In the genomic region with DNA sequence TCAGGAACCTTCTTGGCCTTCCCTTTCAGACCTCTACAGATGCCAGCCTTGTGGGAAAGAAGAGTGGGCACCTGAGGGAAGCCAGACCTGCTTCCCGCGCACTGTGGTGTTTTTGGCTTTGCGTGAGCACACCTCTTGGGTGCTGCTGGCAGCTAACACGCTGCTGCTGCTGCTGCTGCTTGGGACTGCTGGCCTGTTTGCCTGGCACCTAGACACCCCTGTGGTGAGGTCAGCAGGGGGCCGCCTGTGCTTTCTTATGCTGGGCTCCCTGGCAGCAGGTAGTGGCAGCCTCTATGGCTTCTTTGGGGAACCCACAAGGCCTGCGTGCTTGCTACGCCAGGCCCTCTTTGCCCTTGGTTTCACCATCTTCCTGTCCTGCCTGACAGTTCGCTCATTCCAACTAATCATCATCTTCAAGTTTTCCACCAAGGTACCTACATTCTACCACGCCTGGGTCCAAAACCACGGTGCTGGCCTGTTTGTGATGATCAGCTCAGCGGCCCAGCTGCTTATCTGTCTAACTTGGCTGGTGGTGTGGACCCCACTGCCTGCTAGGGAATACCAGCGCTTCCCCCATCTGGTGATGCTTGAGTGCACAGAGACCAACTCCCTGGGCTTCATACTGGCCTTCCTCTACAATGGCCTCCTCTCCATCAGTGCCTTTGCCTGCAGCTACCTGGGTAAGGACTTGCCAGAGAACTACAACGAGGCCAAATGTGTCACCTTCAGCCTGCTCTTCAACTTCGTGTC, we compare ENCODE assay signal across 8 cellular contexts. TPM values are rescaled to one million over a fixed set of nuclear protein-coding genes. Genes with fewer than 3 reads are reported as not detected.
DNase-seq lines count a peak whose midpoint lies in the region; ATAC-seq and TF ChIP-seq lines count a peak whose summit lies in the region.

No MANE protein-coding gene starts in this region.

- H3K9me2 ChIP-seq in OCI-LY1 (ENCODE audit: low read depth, low read length) (no peaks in the 10 kb centered on the region), neural cell (ENCODE audit: insufficient read depth, low read length) (no peaks in the 10 kb centered on the region)

- H3K4me1 ChIP-seq in BE2C (no peaks in the 10 kb centered on the region), OCI-LY1 (ENCODE audit: insufficient read depth, low read length, severe bottlenecking) (peaks cover 64% of the 10 kb centered on the region)
- H3K4me1 ChIP-seq in effector memory CD4-positive, alpha-beta T cell (ENCODE audit: control insufficient read depth, insufficient read depth, low read length, poor library complexity, severe bottlenecking) = peaks cover 21% of the 10 kb centered on the region

- peak overlapping the region; percentile 58 for H3K4me3 ChIP-seq in BE2C (ENCODE audit: low read depth, low read length)
- peak overlapping the region; percentile 76 for H3K4me3 ChIP-seq in OCI-LY1 (ENCODE audit: low read depth, low read length, poor library complexity, severe bottlenecking)
- H3K4me3 ChIP-seq in effector memory CD4-positive, alpha-beta T cell (ENCODE audit: insufficient read depth, low read depth, low read length, poor library complexity, severe bottlenecking) = no peak overlapping the region
- H3K4me3 ChIP-seq in neural cell (ENCODE audit: low read length) = peak overlapping the region; percentile 97

- H2AFZ ChIP-seq in OCI-LY1 (ENCODE audit: low read length) = no peak overlapping the region
- peak overlapping the region; percentile 75 for H2AFZ ChIP-seq in neural cell (ENCODE audit: low read depth, low read length)

- no peak for TF ChIP-seq EP300 in neural cell (conservative IDR thresholded peaks at IDR 0.05; ENCODE audit: poor library complexity, severe bottlenecking)

- no peak for TF ChIP-seq RAD21 in neural cell (conservative IDR thresholded peaks at IDR 0.05)

- H3K79me2 ChIP-seq in OCI-LY1 (ENCODE audit: insufficient read depth, low read length) (no peaks in the 10 kb centered on the region), neural cell (replicated peaks; ENCODE audit: insufficient read depth, low read length) (peaks cover 17% of the 10 kb centered on the region)

- H3K27ac ChIP-seq in OCI-LY1 (ENCODE audit: low read depth, low read length, poor library complexity, severe bottlenecking) (peak overlapping the region; percentile 61), neural cell (ENCODE audit: low read length) (peak overlapping the region; percentile 90)
- peak overlapping the region; percentile 87 for H3K27ac ChIP-seq in effector memory CD4-positive, alpha-beta T cell (ENCODE audit: insufficient read depth, low read length, poor library complexity, severe bottlenecking)

- H3K27me3 ChIP-seq in BE2C = no peaks in the 10 kb centered on the region
- H3K27me3 ChIP-seq in OCI-LY1 (ENCODE audit: insufficient read depth, low read length) = no peaks in the 10 kb centered on the region
- H3K27me3 ChIP-seq in effector memory CD4-positive, alpha-beta T cell (replicated peaks; ENCODE audit: control insufficient read depth, insufficient read depth, low read length, poor library complexity, severe bottlenecking) = no peaks in the 10 kb centered on the region
- no peaks in the 10 kb centered on the region for H3K27me3 ChIP-seq in neural cell (ENCODE audit: insufficient read depth, low read depth, low read length)

- DNase-seq in BE2C (no peak), NCI-H2081 treated with DMSO at 0.1 percent for 48 hours (lab: John Stamatoyannopoulos, UW) (no peak), hippocampal formation (lab: John Stamatoyannopoulos, UW) (no peak)
- DNase-seq in effector memory CD4-positive, alpha-beta T cell = no peak
- DNase-seq in activated CD4-positive, CD25-positive, alpha-beta regulatory T cell (lab: John Stamatoyannopoulos, UW) = no peak

- H3F3A ChIP-seq in OCI-LY1 (ENCODE audit: insufficient read depth, low read length) (no peaks in the 10 kb centered on the region), neural cell (ENCODE audit: insufficient read depth, low read length, poor library complexity, severe bottlenecking) (no peaks in the 10 kb centered on the region)

- no peak for ATAC-seq in HG02678 (IDR thresholded peaks at IDR 0.05; ENCODE audit: unreplicated experiment)

- H3K36me3 ChIP-seq in BE2C (no peaks in the 10 kb centered on the region), OCI-LY1 (ENCODE audit: insufficient read depth, low read length) (peaks cover 13% of the 10 kb centered on the region; the same call in 1 of the 2 replicates), neural cell (ENCODE audit: insufficient read depth, low read length) (no peaks in the 10 kb centered on the region)
- H3K36me3 ChIP-seq in effector memory CD4-positive, alpha-beta T cell (ENCODE audit: control insufficient read depth, insufficient read depth, low read length) = no peaks in the 10 kb centered on the region

- no peak for TF ChIP-seq CTCF in BE2C (IDR thresholded peaks at IDR 0.05; ENCODE audit: low read depth, low read length)
- no peak for TF ChIP-seq CTCF in OCI-LY1 (IDR thresholded peaks at IDR 0.05; ENCODE audit: low read length)
- TF ChIP-seq CTCF in neural cell (IDR thresholded peaks at IDR 0.05; ENCODE audit: poor library complexity, severe bottlenecking) = no peak

- no peaks in the 10 kb centered on the region for H3K9me3 ChIP-seq in BE2C
- H3K9me3 ChIP-seq in OCI-LY1 (ENCODE audit: low read length) = no peaks in the 10 kb centered on the region
- H3K9me3 ChIP-seq in effector memory CD4-positive, alpha-beta T cell (ENCODE audit: control insufficient read depth, low read length) = no peaks in the 10 kb centered on the region
- H3K9me3 ChIP-seq in neural cell (ENCODE audit: low read length) = no peaks in the 10 kb centered on the region

- no peaks in the 10 kb centered on the region for H4K20me1 ChIP-seq in OCI-LY1 (ENCODE audit: insufficient read depth, low read length)
- H4K20me1 ChIP-seq in neural cell (ENCODE audit: insufficient read depth) = no peaks in the 10 kb centered on the region

- peak overlapping the region; percentile 77 for H3K9ac ChIP-seq in OCI-LY1 (ENCODE audit: low read length)
- peak overlapping the region; percentile 90 for H3K9ac ChIP-seq in neural cell (ENCODE audit: low read length)

- H3K4me2 ChIP-seq in OCI-LY1 (ENCODE audit: low read length) = peak overlapping the region; percentile 69
- no peak overlapping the region for H3K4me2 ChIP-seq in neural cell (ENCODE audit: low read length)

TF ChIP-seq in neural cell, 6 proteins besides CTCF, POLR2A, EP300 and RAD21:
- no peak for TF ChIP-seq EZH2 (IDR thresholded peaks at IDR 0.05; ENCODE audit: borderline replicate concordance, insufficient read depth, low read length, poor library complexity, severe bottlenecking)
- no peak for TF ChIP-seq MXI1 (conservative IDR thresholded peaks at IDR 0.05; ENCODE audit: poor library complexity, severe bottlenecking)
- no peak for TF ChIP-seq POLR2AphosphoS5 (IDR thresholded peaks at IDR 0.05)
- TF ChIP-seq TAF1 (IDR thresholded peaks at IDR 0.05; ENCODE audit: low read depth) = no peak
- no peak for TF ChIP-seq SMC3 (conservative IDR thresholded peaks at IDR 0.05; ENCODE audit: poor library complexity)
- TF ChIP-seq, protein P1, sequence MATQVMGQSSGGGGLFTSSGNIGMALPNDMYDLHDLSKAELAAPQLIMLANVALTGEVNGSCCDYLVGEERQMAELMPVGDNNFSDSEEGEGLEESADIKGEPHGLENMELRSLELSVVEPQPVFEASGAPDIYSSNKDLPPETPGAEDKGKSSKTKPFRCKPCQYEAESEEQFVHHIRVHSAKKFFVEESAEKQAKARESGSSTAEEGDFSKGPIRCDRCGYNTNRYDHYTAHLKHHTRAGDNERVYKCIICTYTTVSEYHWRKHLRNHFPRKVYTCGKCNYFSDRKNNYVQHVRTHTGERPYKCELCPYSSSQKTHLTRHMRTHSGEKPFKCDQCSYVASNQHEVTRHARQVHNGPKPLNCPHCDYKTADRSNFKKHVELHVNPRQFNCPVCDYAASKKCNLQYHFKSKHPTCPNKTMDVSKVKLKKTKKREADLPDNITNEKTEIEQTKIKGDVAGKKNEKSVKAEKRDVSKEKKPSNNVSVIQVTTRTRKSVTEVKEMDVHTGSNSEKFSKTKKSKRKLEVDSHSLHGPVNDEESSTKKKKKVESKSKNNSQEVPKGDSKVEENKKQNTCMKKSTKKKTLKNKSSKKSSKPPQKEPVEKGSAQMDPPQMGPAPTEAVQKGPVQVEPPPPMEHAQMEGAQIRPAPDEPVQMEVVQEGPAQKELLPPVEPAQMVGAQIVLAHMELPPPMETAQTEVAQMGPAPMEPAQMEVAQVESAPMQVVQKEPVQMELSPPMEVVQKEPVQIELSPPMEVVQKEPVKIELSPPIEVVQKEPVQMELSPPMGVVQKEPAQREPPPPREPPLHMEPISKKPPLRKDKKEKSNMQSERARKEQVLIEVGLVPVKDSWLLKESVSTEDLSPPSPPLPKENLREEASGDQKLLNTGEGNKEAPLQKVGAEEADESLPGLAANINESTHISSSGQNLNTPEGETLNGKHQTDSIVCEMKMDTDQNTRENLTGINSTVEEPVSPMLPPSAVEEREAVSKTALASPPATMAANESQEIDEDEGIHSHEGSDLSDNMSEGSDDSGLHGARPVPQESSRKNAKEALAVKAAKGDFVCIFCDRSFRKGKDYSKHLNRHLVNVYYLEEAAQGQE (IDR thresholded peaks at IDR 0.05; ENCODE audit: borderline replicate concordance) = no peak

RNA-seq across cellular contexts. Expression of a gene that starts 1.0 kb away (rescaled TPM):
- polyA plus RNA-seq in BE2C (2012; ENCODE audit: insufficient read depth, insufficient read length, low read depth) = 54.3 TPM
- polyA plus RNA-seq in neural cell = 38.7 and 48.2 TPM in 2 replicates
- 31.2 and 31.4 TPM in 2 replicates for polyA minus RNA-seq in neural cell

RNA-seq across cellular contexts. Expression of a gene that starts 23.7 kb away (rescaled TPM):
- not detected for polyA plus RNA-seq in BE2C (2012; ENCODE audit: insufficient read depth, insufficient read length, low read depth)
- not detected in 2 replicates for polyA plus RNA-seq in neural cell
- polyA minus RNA-seq in neural cell = not detected in 2 replicates

RNA-seq across cellular contexts. Expression of a gene that starts 23.9 kb away (rescaled TPM):
- polyA plus RNA-seq in BE2C (2012; ENCODE audit: insufficient read depth, insufficient read length, low read depth) = 22.7 TPM
- polyA plus RNA-seq in neural cell = 8.4 and 8.7 TPM in 2 replicates
- polyA minus RNA-seq in neural cell = 13.4 and 13.6 TPM in 2 replicates

RNA-seq across cellular contexts. Expression of a gene that starts 24.5 kb away (rescaled TPM):
- 4.9 TPM for polyA plus RNA-seq in BE2C (2012; ENCODE audit: insufficient read depth, insufficient read length, low read depth)
- polyA plus RNA-seq in neural cell = 25.4 and 30.7 TPM in 2 replicates
- polyA minus RNA-seq in neural cell = 42.4 and 44.6 TPM in 2 replicates

RNA-seq across cellular contexts. Expression of a gene that starts 34.7 kb away (rescaled TPM):
- 5.9 TPM for polyA plus RNA-seq in BE2C (2012; ENCODE audit: insufficient read depth, insufficient read length, low read depth)
- 11.0 and 12.9 TPM in 2 replicates for polyA plus RNA-seq in neural cell
- 18.5 and 20.5 TPM in 2 replicates for polyA minus RNA-seq in neural cell
